In the genomic region with DNA sequence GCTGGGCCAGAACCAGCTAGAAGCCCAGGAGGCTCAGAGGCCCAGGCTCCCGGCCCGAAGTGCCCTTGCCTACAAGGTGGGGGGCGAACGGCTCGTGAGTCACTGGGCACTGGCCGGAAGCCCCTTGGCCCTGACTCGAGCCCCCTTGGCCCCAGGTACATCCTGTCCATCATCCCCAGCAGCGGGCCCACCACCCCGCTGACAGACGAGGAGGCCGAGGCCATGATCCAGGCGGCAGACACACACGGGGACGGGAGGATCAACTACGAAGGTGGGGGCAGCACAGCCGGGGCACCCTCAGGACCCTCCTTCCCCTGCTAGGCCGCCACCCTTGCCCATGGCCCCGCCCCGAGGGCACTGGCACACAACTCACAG, we compare ENCODE assay signal across 38 cellular contexts. TPM values are rescaled to one million over a fixed set of nuclear protein-coding genes. Genes with fewer than 3 reads are reported as not detected.
"Had no signal": no experiment of that assay in that cellular context is flagged by ENCODE, and none has a peak within 500 bp of the region (broad histone marks: within the 10 kb centered on the region; RNA-seq: fewer than 3 reads in every experiment).

No MANE protein-coding gene starts in this region.

- DNase-seq: Karpas-422, Kasumi-1, KG1, MG63, MM.1S, MV-4-11, NCI-H1048, NCI-H1092, NCI-H1092 treated with DMSO at 0.1 percent for 48 hours, NCI-H1105, NCI-H1105 treated with DMSO at 0.1 percent for 48 hours, NCI-H1417, NCI-H1417 treated with DMSO at 0.1 percent for 48 hours, NCI-H1436, NCI-H1436 treated with DMSO at 0.1 percent for 48 hours, NCI-H146, NCI-H1694, NCI-H1694 treated with DMSO at 0.1 percent for 48 hours, NCI-H187, NCI-H187 treated with DMSO at 0.1 percent for 48 hours, NCI-H1930, NCI-H2029, NCI-H2029 treated with DMSO at 0.1 percent for 48 hours, NCI-H2081, NCI-H2081 treated with DMSO at 0.1 percent for 48 hours, NCI-H2107, NCI-H2171, NCI-H2171 treated with DMSO at 0.1 percent for 48 hours, NCI-H2227 treated with DMSO at 0.1 percent for 48 hours, NCI-H226, NCI-H345, NCI-H446, NCI-H446 treated with DMSO at 0.1 percent for 48 hours had no signal

- H3K9me3 ChIP-seq: MG63 had no signal

- H3K4me2 ChIP-seq: KMS-11 had no signal

- H3K4me3 ChIP-seq: MG63 had no signal

- H3K36me3 ChIP-seq: MG63 had no signal

- H3K27me3 ChIP-seq: MG63 had no signal

- H3K27ac ChIP-seq: KMS-11 had no signal

- H3K9ac ChIP-seq: KMS-11 had no signal

RNA-seq across cellular contexts. Expression of a gene that starts 15.8 kb away (rescaled TPM):
- total RNA-seq: M059J had no signal

RNA-seq across cellular contexts. Expression of a gene that starts 16.5 kb away (rescaled TPM):
- total RNA-seq: LHCN-M2, M059J, MCF 10A, NCI-H460 had no signal
